13 cellular contexts compared by ENCODE assay signal in genomic region chr1:97489834-97490233, GRCh38.
DNase-seq lines count a peak whose midpoint lies in the region; ATAC-seq and TF ChIP-seq lines count a peak whose summit lies in the region.
"Had no signal": no experiment of that assay in that cellular context is flagged by ENCODE, and none has a peak within 500 bp of the region (broad histone marks: within the 10 kb centered on the region; RNA-seq: fewer than 3 reads in every experiment).

No MANE protein-coding gene starts in this region.

- CTCF ChIA-PET in mammary epithelial cell (lab: Charles Lee; ENCODE audit: low non-redundant PET), result no interaction called here

- peaks cover 19% of the 10 kb centered on the region for H3K4me1 ChIP-seq in mammary epithelial cell (ENCODE audit: insufficient read depth, low read length)
- no peaks in the 10 kb centered on the region for H3K4me1 ChIP-seq in esophagus muscularis mucosa

- no peaks in the 10 kb centered on the region for H3K9me3 ChIP-seq in mammary epithelial cell (replicated peaks; ENCODE audit: insufficient read depth, low read length)
- H3K9me3 ChIP-seq in esophagus muscularis mucosa, result no peaks in the 10 kb centered on the region
- H3K9me3 ChIP-seq: ovary had no signal

- no peak for TF ChIP-seq POLR2A in esophagus muscularis mucosa (IDR thresholded peaks at IDR 0.05; ENCODE audit: low read depth)

- peak overlapping the region in 1 of 7 donors; percentile 25 for H3K27ac Mint-ChIP-seq in CD14-positive monocyte
- H3K27ac Mint-ChIP-seq: activated CD4-positive, alpha-beta memory T cell treated with anti-CD3 and anti-CD28 coated beads, Interleukin-2, amount 10 ng/mL, durations not matched to agents 7 days and 5 days had no signal

- no peaks in the 10 kb centered on the region for H3K36me3 ChIP-seq in mammary epithelial cell (ENCODE audit: insufficient read depth, low read length)
- no peaks in the 10 kb centered on the region for H3K36me3 ChIP-seq in esophagus muscularis mucosa
- H3K36me3 ChIP-seq: ovary had no signal

- no peak overlapping the region for H3K27ac ChIP-seq in mammary epithelial cell (ENCODE audit: insufficient read depth, low read depth, low read length)
- no peak overlapping the region for H3K27ac ChIP-seq in esophagus muscularis mucosa (replicated peaks in 1 of 4)
- H3K27ac ChIP-seq: ovary had no signal

- DNase-seq in HPDE6-E6E7 (ENCODE audit: extremely low spot score) (peak; percentile 23), mammary epithelial cell (peak; percentile 60), non-pigmented ciliary epithelial cell (ENCODE audit: low read depth) (peak; percentile 19), esophagus muscularis mucosa (ENCODE audit: extremely low spot score) (no peak), CD14-positive monocyte (ENCODE audit: low spot score) (no peak), hepatic stellate cell (ENCODE audit: low spot score) (no peak)
- DNase-seq: activated CD4-positive, alpha-beta memory T cell treated with anti-CD3 and anti-CD28 coated beads, Interleukin-2, amount 10 ng/mL, durations not matched to agents 7 days and 5 days; GF-D8; NCI-H446; ovary; stimulated activated CD4-positive, alpha-beta T cell treated with anti-CD3 and anti-CD28 coated beads, Interleukin-2, amount 100 ng/mL, for 24 hours had no signal

- in situ Hi-C loops in mammary epithelial cell (cut with MboI; ENCODE audit: low sequenced_read_pairs in 2 of 2), result no loop called here

- TF ChIP-seq CTCF in mammary epithelial cell (conservative IDR thresholded peaks at IDR 0.05 in 1 of 2, IDR thresholded peaks at IDR 0.05 in 1 of 2; ENCODE audit: extremely low read depth in 1 of 2, insufficient read depth in 1 of 2, low read depth in 1 of 2, low read length in 2 of 2), result no peak
- no peak for TF ChIP-seq CTCF in esophagus muscularis mucosa (IDR thresholded peaks at IDR 0.05)
- no peak for TF ChIP-seq CTCF in CD14-positive monocyte (IDR thresholded peaks at IDR 0.05)

- H3K27me3 ChIP-seq in mammary epithelial cell (ENCODE audit: insufficient read depth, low read length) (no peaks in the 10 kb centered on the region), esophagus muscularis mucosa (no peaks in the 10 kb centered on the region)
- H3K27me3 ChIP-seq: ovary had no signal

- no peak overlapping the region for H3K9ac ChIP-seq in mammary epithelial cell (ENCODE audit: insufficient read depth, low read length)

- TF ChIP-seq EP300 in esophagus muscularis mucosa (IDR thresholded peaks at IDR 0.05), result no peak

- H3K4me2 ChIP-seq in mammary epithelial cell (ENCODE audit: insufficient read depth, low read depth, low read length), result peak overlapping the region; percentile 41

- H3K4me1 Mint-ChIP-seq in CD14-positive monocyte, result peaks cover 6% of the 10 kb centered on the region

- intact Hi-C loops in mammary epithelial cell (cut with micrococcal nuclease), result no loop called here
- intact Hi-C loops in esophagus muscularis mucosa (cut with DNase I), result no loop called here
- intact Hi-C loops in CD14-positive monocyte (cut with micrococcal nuclease), result no loop called here

- peaks cover 5 to 8% of the 10 kb centered on the region in 2 donors for H3K36me3 Mint-ChIP-seq in CD14-positive monocyte

- no TSS peak for BruUV-seq in mammary epithelial cell (replicated peaks; lab: Mats Ljungman, UMichigan)

- dilution Hi-C loops in mammary epithelial cell (cut with HindIII; ENCODE audit: low sequenced_read_pairs), result no loop called here

- H2AFZ ChIP-seq in mammary epithelial cell (ENCODE audit: low read depth, low read length), result no peak overlapping the region

- no peaks in the 10 kb centered on the region for H3K79me2 ChIP-seq in mammary epithelial cell (ENCODE audit: insufficient read depth, low read length)

- H3K4me3 Mint-ChIP-seq in CD14-positive monocyte, result no peak overlapping the region
- H3K4me3 Mint-ChIP-seq: activated CD4-positive, alpha-beta memory T cell treated with anti-CD3 and anti-CD28 coated beads, Interleukin-2, amount 10 ng/mL, durations not matched to agents 7 days and 5 days had no signal

- ATAC-seq in GM19452 (IDR thresholded peaks at IDR 0.05; ENCODE audit: unreplicated experiment), result peak; percentile 85
- ATAC-seq: K562 had no signal

- H3K9me3 Mint-ChIP-seq in CD14-positive monocyte, result no peaks in the 10 kb centered on the region
- H3K9me3 Mint-ChIP-seq: activated CD4-positive, alpha-beta memory T cell treated with anti-CD3 and anti-CD28 coated beads, Interleukin-2, amount 10 ng/mL, durations not matched to agents 7 days and 5 days had no signal

- no peak overlapping the region for H3K4me3 ChIP-seq in mammary epithelial cell (replicated peaks in 1 of 3; ENCODE audit: insufficient read depth in 1 of 3, low read depth in 2 of 3, low read length in 3 of 3)
- no peak overlapping the region for H3K4me3 ChIP-seq in esophagus muscularis mucosa
- H3K4me3 ChIP-seq: K562, ovary had no signal

- no peaks in the 10 kb centered on the region for H4K20me1 ChIP-seq in mammary epithelial cell (ENCODE audit: insufficient read depth, low read length)

- 59% methylated on average over 2 of the region's 2 CpGs for WGBS in mammary epithelial cell (ENCODE audit: low coverage, missing lambda C conversion rate)
- WGBS in esophagus muscularis mucosa, result 60% methylated on average over 2 of the region's 2 CpGs

- H3K27me3 Mint-ChIP-seq in CD14-positive monocyte (ENCODE audit: low read depth in 3 of 3), result no peaks in the 10 kb centered on the region
- H3K27me3 Mint-ChIP-seq: activated CD4-positive, alpha-beta memory T cell treated with anti-CD3 and anti-CD28 coated beads, Interleukin-2, amount 10 ng/mL, durations not matched to agents 7 days and 5 days had no signal

Comparison
In these comparisons a context has a peak if more than half of its experiments do, and no peak if none do; other contexts are left out.
1. DNase-seq: peak in HPDE6-E6E7 (single experiment), mammary epithelial cell (single experiment) and non-pigmented ciliary epithelial cell (single experiment); none in esophagus muscularis mucosa (single experiment), CD14-positive monocyte (single experiment) and hepatic stellate cell (single experiment).